Comparison of ENCODE assay signal across 1 cellular context in the genomic region with DNA sequence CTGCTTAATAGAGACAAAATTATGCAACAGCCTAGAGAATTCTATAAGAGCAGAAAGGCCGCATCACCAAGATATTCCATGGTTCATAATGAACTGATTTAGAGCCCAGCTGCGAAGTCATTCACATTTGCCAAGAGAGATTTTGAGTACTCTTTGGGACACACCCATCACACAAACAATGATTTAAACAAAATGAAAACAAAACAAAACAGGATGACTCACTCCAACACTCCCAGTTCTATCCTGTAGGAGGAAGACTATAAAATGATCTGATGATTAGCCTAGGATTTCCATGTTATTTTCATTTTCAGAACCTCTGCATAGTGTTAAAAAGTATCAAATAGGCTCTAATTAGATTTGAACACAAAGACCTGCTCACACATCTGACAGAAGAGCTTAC.
TF ChIP-seq lines count a peak whose summit lies in the region.

No MANE protein-coding gene starts in this region.

TF ChIP-seq in K562, 482 proteins besides CTCF, POLR2A, EP300 and RAD21 (continued from another document):
- TF ChIP-seq, protein P1, sequence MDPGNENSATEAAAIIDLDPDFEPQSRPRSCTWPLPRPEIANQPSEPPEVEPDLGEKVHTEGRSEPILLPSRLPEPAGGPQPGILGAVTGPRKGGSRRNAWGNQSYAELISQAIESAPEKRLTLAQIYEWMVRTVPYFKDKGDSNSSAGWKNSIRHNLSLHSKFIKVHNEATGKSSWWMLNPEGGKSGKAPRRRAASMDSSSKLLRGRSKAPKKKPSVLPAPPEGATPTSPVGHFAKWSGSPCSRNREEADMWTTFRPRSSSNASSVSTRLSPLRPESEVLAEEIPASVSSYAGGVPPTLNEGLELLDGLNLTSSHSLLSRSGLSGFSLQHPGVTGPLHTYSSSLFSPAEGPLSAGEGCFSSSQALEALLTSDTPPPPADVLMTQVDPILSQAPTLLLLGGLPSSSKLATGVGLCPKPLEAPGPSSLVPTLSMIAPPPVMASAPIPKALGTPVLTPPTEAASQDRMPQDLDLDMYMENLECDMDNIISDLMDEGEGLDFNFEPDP (CRISPR knock-in tag; IDR thresholded peaks at IDR 0.05), result no peak
- TF ChIP-seq FOSL1 (tag; conservative IDR thresholded peaks at IDR 0.05), result peak; percentile 51; the same call in 1 of the 2 replicates
- no peak for TF ChIP-seq NFYB (IDR thresholded peaks at IDR 0.05; ENCODE audit: extremely low read depth, insufficient read length)
- TF ChIP-seq NR4A1 (CRISPR knock-in tag; IDR thresholded peaks at IDR 0.05), result no peak
- no peak for TF ChIP-seq NR4A1 (tag; IDR thresholded peaks at IDR 0.05)
